In genomic region chr5:153362026-153362425, GRCh38 we compare ENCODE assay signal across 29 cellular contexts.
"Had no signal": no experiment of that assay in that cellular context is flagged by ENCODE, and none has a peak within 500 bp of the region (broad histone marks: within the 10 kb centered on the region; RNA-seq: fewer than 3 reads in every experiment).

No MANE protein-coding gene starts in this region.

- H3K9me3 Mint-ChIP-seq: stimulated activated memory B cell treated with anti-CD40 and anti-IgM and Interleukin-4, amounts not matched to agents 10 μg/mL and 1 μg/mL and 100 μg/mL, for 72 hours; type B pancreatic cell had no signal

- H3K27ac Mint-ChIP-seq: stimulated activated effector memory CD8-positive, alpha-beta T cell treated with anti-CD3 and anti-CD28 coated beads, Interleukin-12 subunit alpha, Interleukin-12 subunit beta, amount 100 ng/mL, for 72 hours; stimulated activated memory B cell treated with anti-CD40 and anti-IgM and Interleukin-4, amounts not matched to agents 10 μg/mL and 1 μg/mL and 100 μg/mL, for 72 hours; stimulated activated naive B cell treated with anti-CD40 and anti-IgM and Interleukin-4, amounts not matched to agents 10 μg/mL and 1 μg/mL and 100 μg/mL, for 72 hours; stimulated activated naive CD8-positive, alpha-beta T cell treated with anti-CD3 and anti-CD28 coated beads, Interleukin-15, amount 100 ng/mL, for 72 hours; stimulated activated naive CD8-positive, alpha-beta T cell treated with anti-CD3 and anti-CD28 coated beads, Interleukin-15, Interleukin-2, amounts not matched to agents 100 ng/mL and 50 ng/mL, for 24 hours; type B pancreatic cell had no signal

- DNase-seq: stimulated activated CD4-positive, alpha-beta T cell treated with anti-CD3 and anti-CD28 coated beads, Interleukin-2, amount 100 ng/mL, for 48 hours; stimulated activated CD4-positive, alpha-beta T cell treated with anti-CD3 and anti-CD28 coated beads, Interleukin-4, amount 100 ng/mL, for 1 hour; stimulated activated CD4-positive, alpha-beta T cell treated with anti-CD3 and anti-CD28 coated beads, Interleukin-4, amount 100 ng/mL, for 24 hours; stimulated activated CD4-positive, alpha-beta T cell treated with anti-CD3 and anti-CD28 coated beads, Interleukin-4, amount 100 ng/mL, for 4 hours; stimulated activated CD8-positive, alpha-beta memory T cell treated with anti-CD3 and anti-CD28 coated beads, Interleukin-4, amount 100 ng/mL, for 48 hours; stimulated activated naive B cell treated with anti-CD40 and anti-IgM and Interleukin-4, amounts not matched to agents 10 μg/mL and 1 μg/mL and 100 μg/mL, for 72 hours; stimulated activated naive CD4-positive, alpha-beta T cell; stimulated activated naive CD4-positive, alpha-beta T cell treated with Interleukin-2 at 50 U/mL for 16 hours; stimulated activated naive CD8-positive, alpha-beta T cell treated with anti-CD3 and anti-CD28 coated beads, Interleukin-15, amount 100 ng/mL, for 72 hours; stimulated activated naive CD8-positive, alpha-beta T cell treated with anti-CD3 and anti-CD28 coated beads, Interleukin-15, Interleukin-2, amounts not matched to agents 100 U/mL and 50 U/mL, for 24 hours; stomach; substantia nigra; testis; thyroid gland; tibial artery; transverse colon; trophoblast cell; upper lobe of left lung; upper lobe of right lung; uterus had no signal

- H3K36me3 ChIP-seq: stomach, suprapubic skin, thoracic aorta, thyroid gland, tibial artery, tibial nerve, transverse colon, upper lobe of left lung, upper lobe of right lung, uterus, vagina had no signal

- FAIRE-seq: urothelium cell line had no signal

- H3K4me3 Mint-ChIP-seq: stimulated activated effector memory CD8-positive, alpha-beta T cell treated with anti-CD3 and anti-CD28 coated beads, Interleukin-12 subunit alpha, Interleukin-12 subunit beta, amount 100 ng/mL, for 72 hours; stimulated activated memory B cell treated with anti-CD40 and anti-IgM and Interleukin-4, amounts not matched to agents 10 μg/mL and 1 μg/mL and 100 μg/mL, for 72 hours; stimulated activated naive B cell treated with anti-CD40 and anti-IgM and Interleukin-4, amounts not matched to agents 10 μg/mL and 1 μg/mL and 100 μg/mL, for 72 hours; stimulated activated naive CD8-positive, alpha-beta T cell treated with anti-CD3 and anti-CD28 coated beads, Interleukin-15, amount 100 ng/mL, for 72 hours; stimulated activated naive CD8-positive, alpha-beta T cell treated with anti-CD3 and anti-CD28 coated beads, Interleukin-15, Interleukin-2, amounts not matched to agents 100 ng/mL and 50 ng/mL, for 24 hours; type B pancreatic cell had no signal

- H3K27me3 ChIP-seq: stomach, suprapubic skin, testis, thyroid gland, tibial artery, tibial nerve, transverse colon, upper lobe of left lung, upper lobe of right lung, uterus, vagina had no signal

- H3K4me3 ChIP-seq: stomach, suprapubic skin, testis, thoracic aorta, thyroid gland, tibial artery, tibial nerve, transverse colon, upper lobe of left lung, upper lobe of right lung, uterus, vagina had no signal

- H3K4me1 Mint-ChIP-seq: stimulated activated effector memory CD8-positive, alpha-beta T cell treated with anti-CD3 and anti-CD28 coated beads, Interleukin-12 subunit alpha, Interleukin-12 subunit beta, amount 100 ng/mL, for 72 hours had no signal

- H3K27me3 Mint-ChIP-seq: stimulated activated memory B cell treated with anti-CD40 and anti-IgM and Interleukin-4, amounts not matched to agents 10 μg/mL and 1 μg/mL and 100 μg/mL, for 72 hours; stimulated activated naive B cell treated with anti-CD40 and anti-IgM and Interleukin-4, amounts not matched to agents 10 μg/mL and 1 μg/mL and 100 μg/mL, for 72 hours; stimulated activated naive CD8-positive, alpha-beta T cell treated with anti-CD3 and anti-CD28 coated beads, Interleukin-15, amount 100 ng/mL, for 72 hours; stimulated activated naive CD8-positive, alpha-beta T cell treated with anti-CD3 and anti-CD28 coated beads, Interleukin-15, Interleukin-2, amounts not matched to agents 100 ng/mL and 50 ng/mL, for 24 hours had no signal

- H3K36me3 Mint-ChIP-seq: stimulated activated effector memory CD8-positive, alpha-beta T cell treated with anti-CD3 and anti-CD28 coated beads, Interleukin-12 subunit alpha, Interleukin-12 subunit beta, amount 100 ng/mL, for 72 hours; stimulated activated memory B cell treated with anti-CD40 and anti-IgM and Interleukin-4, amounts not matched to agents 10 μg/mL and 1 μg/mL and 100 μg/mL, for 72 hours; stimulated activated naive B cell treated with anti-CD40 and anti-IgM and Interleukin-4, amounts not matched to agents 10 μg/mL and 1 μg/mL and 100 μg/mL, for 72 hours; type B pancreatic cell had no signal

- H3K27ac ChIP-seq: stomach, suprapubic skin, testis, thoracic aorta, thyroid gland, tibial artery, tibial nerve, transverse colon, upper lobe of left lung, upper lobe of right lung, uterus, vagina had no signal

- H3K4me1 ChIP-seq: stomach, suprapubic skin, testis, thyroid gland, tibial nerve, transverse colon, upper lobe of left lung, upper lobe of right lung, uterus, vagina had no signal

- H3K9me3 ChIP-seq: stomach, suprapubic skin, testis, thoracic aorta, thyroid gland, tibial artery, tibial nerve, transverse colon, upper lobe of left lung, upper lobe of right lung, uterus, vagina had no signal
